ENCODE assay signal across 11 cellular contexts in genomic region chr6:149302723-149303122, GRCh38.
"Had no signal": no experiment of that assay in that cellular context is flagged by ENCODE, and none has a peak within 500 bp of the region (broad histone marks: within the 10 kb centered on the region; RNA-seq: fewer than 3 reads in every experiment).

No MANE protein-coding gene starts in this region.

- H3K9me3 Mint-ChIP-seq: GM23338, H9, HFFc6 had no signal

- H3K4me1 Mint-ChIP-seq: H9 had no signal

- H3K36me3 ChIP-seq: HAP-1 had no signal

- ATAC-seq: GM23338, HCT116 had no signal

- H3K4me3 Mint-ChIP-seq: GM23338, H9, HFFc6 had no signal

- H3K9ac ChIP-seq: GM23248 had no signal

- H2AFZ ChIP-seq: GM23248, GM23338 had no signal

- H3K4me3 ChIP-seq: GM23248, GM23338, HAP-1 had no signal

- H3K27ac Mint-ChIP-seq: GM23338, H9, HFFc6 had no signal

- H3K4me2 ChIP-seq: GM23338 had no signal

- FAIRE-seq: H1, H54 had no signal

- H3K27ac ChIP-seq: GM23248 had no signal

- H3K9me3 ChIP-seq: HAP-1 had no signal

- DNase-seq: GM23248, GOT3, H7, H9, HCEC 1CT, HFFc6 had no signal
